Comparison of ENCODE assay signal across 33 cellular contexts in the genomic region with DNA sequence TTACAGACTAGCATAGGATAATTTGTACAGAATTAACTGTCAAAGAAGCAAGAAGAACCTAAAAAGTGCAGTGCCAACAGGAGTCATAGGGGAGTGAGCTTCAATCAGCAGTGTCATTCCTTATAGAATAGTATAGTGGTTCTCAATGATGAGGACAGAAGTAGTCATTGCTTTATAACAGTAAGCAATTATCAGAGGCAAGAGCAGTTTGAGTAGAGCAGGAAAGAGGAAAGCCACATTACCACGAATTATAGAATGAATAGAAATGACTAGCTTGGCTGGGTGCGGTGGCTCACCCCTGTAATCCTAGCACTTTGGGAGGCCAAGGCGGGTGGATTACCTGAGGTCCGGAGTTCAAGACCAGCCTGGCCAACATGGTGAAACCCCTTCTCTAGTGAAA.
"Had no signal": no experiment of that assay in that cellular context is flagged by ENCODE, and none has a peak within 500 bp of the region (broad histone marks: within the 10 kb centered on the region; RNA-seq: fewer than 3 reads in every experiment).

No MANE protein-coding gene starts in this region.

- H3K4me1 ChIP-seq: adrenal gland, body of pancreas had no signal

- H3K27me3 ChIP-seq: adrenal gland, body of pancreas, dorsolateral prefrontal cortex had no signal

- H3K27ac Mint-ChIP-seq: activated CD4-positive, alpha-beta memory T cell treated with anti-CD3 and anti-CD28 coated beads, Interleukin-2, amount 10 ng/mL, durations not matched to agents 7 days and 5 days; activated CD4-positive, alpha-beta T cell treated with anti-CD3 and anti-CD28 coated beads for 36 hours; activated CD4-positive, alpha-beta T cell treated with anti-CD3 and anti-CD28 coated beads, Interleukin-2, amount 10 ng/mL, durations not matched to agents 24 days and 14 days; activated naive CD4-positive, alpha-beta T cell treated with anti-CD3 and anti-CD28 coated beads for 36 hours; activated naive CD4-positive, alpha-beta T cell treated with anti-CD3 and anti-CD28 coated beads, Interleukin-2, amount 50 U/mL, for 24 hours; activated naive CD8-positive, alpha-beta T cell treated with anti-CD3 and anti-CD28 coated beads, Interleukin-2, amount 50 U/mL, for 24 hours; activated T-cell treated with anti-CD3 and anti-CD28 coated beads, Interleukin-2, amount 50 U/mL, for 24 hours; activated T-cell treated with anti-CD3 and anti-CD28 coated beads, Interleukin-2, amount 50 U/mL, for 72 hours; dendritic cell treated with granulocyte-macrophage colony-stimulating factor and Interleukin-4, amounts not matched to agents 40 ng/mL and 50 ng/mL, for 4 days; endodermal cell; T-helper 17 cell; T-helper 2 cell treated with Interferon-gamma antibody and Interleukin-4, amounts not matched to agents 5 μg/mL and 100 μg/mL, for 36 hours had no signal

- H3K27me3 Mint-ChIP-seq: activated CD4-positive, alpha-beta T cell treated with anti-CD3 and anti-CD28 coated beads for 36 hours; activated naive CD4-positive, alpha-beta T cell treated with anti-CD3 and anti-CD28 coated beads, Interleukin-2, amount 50 U/mL, for 24 hours; activated naive CD8-positive, alpha-beta T cell treated with anti-CD3 and anti-CD28 coated beads, Interleukin-2, amount 50 U/mL, for 24 hours; activated T-cell treated with anti-CD3 and anti-CD28 coated beads, Interleukin-2, amount 50 U/mL, for 24 hours; dendritic cell treated with granulocyte-macrophage colony-stimulating factor and Interleukin-4, amounts not matched to agents 40 ng/mL and 50 ng/mL, for 4 days; T-helper 17 cell had no signal

- H3K9me3 ChIP-seq: adrenal gland, body of pancreas had no signal

- ATAC-seq: activated CD4-positive, alpha-beta T cell treated with anti-CD3 and anti-CD28 coated beads for 36 hours; activated naive CD8-positive, alpha-beta T cell treated with anti-CD3 and anti-CD28 coated beads, Interleukin-2, amount 50 U/mL, for 24 hours; body of pancreas; esophagus mucosa; T-helper 17 cell had no signal

- FAIRE-seq: frontal cortex had no signal

- H3K4me1 Mint-ChIP-seq: activated CD4-positive, alpha-beta T cell treated with anti-CD3 and anti-CD28 coated beads for 36 hours; activated naive CD8-positive, alpha-beta T cell treated with anti-CD3 and anti-CD28 coated beads, Interleukin-2, amount 50 U/mL, for 24 hours; endodermal cell had no signal

- H3K4me3 ChIP-seq: adrenal gland, body of pancreas, coronary artery, dorsolateral prefrontal cortex had no signal

- DNase-seq: activated CD4-positive, alpha-beta memory T cell treated with anti-CD3 and anti-CD28 coated beads, Interleukin-2, amount 10 ng/mL, durations not matched to agents 7 days and 5 days; activated CD4-positive, alpha-beta T cell treated with anti-CD3 and anti-CD28 coated beads for 36 hours; activated CD4-positive, alpha-beta T cell treated with anti-CD3 and anti-CD28 coated beads, Interleukin-2, amount 10 ng/mL, durations not matched to agents 24 days and 14 days; activated CD4-positive, CD25-positive, alpha-beta regulatory T cell; activated CD4-positive, CD25-positive, alpha-beta regulatory T cell treated with anti-CD3 and anti-CD28 coated beads, Interleukin-2, amount 50 U/mL, for 72 hours; activated CD8-positive, alpha-beta memory T cell treated with anti-CD3 and anti-CD28 coated beads, Interleukin-2, amount 50 U/mL, for 48 hours; activated effector memory CD4-positive, alpha-beta T cell treated with Interleukin-2 at 50 U/mL for 16 hours; activated gamma-delta T cell treated with Interleukin-2 at 50 U/mL for 16 hours; activated naive CD4-positive, alpha-beta T cell treated with anti-CD3 and anti-CD28 coated beads for 36 hours; activated naive CD8-positive, alpha-beta T cell treated with anti-CD3 and anti-CD28 coated beads, Interleukin-2, amount 50 U/mL, for 24 hours; activated T-cell treated with anti-CD3 and anti-CD28 coated beads for 4 hours; activated T-cell treated with anti-CD3 and anti-CD28 coated beads, Interleukin-2, amount 50 U/mL, for 24 hours; activated T-cell treated with anti-CD3 and anti-CD28 coated beads, Interleukin-2, amount 50 U/mL, for 72 hours; adrenal gland; amygdala; aorta; body of pancreas; caudate nucleus; dorsolateral prefrontal cortex; effector memory CD4-positive, alpha-beta T cell; endodermal cell; foreskin fibroblast; head of caudate nucleus; T-helper 1 cell; T-helper 17 cell; T1000; WERI-Rb-1 had no signal

- H3K36me3 ChIP-seq: adrenal gland, WERI-Rb-1 had no signal

- H3K36me3 Mint-ChIP-seq: activated naive CD4-positive, alpha-beta T cell treated with anti-CD3 and anti-CD28 coated beads, Interleukin-2, amount 50 U/mL, for 24 hours had no signal

- H3K4me3 Mint-ChIP-seq: activated CD4-positive, alpha-beta memory T cell treated with anti-CD3 and anti-CD28 coated beads, Interleukin-2, amount 10 ng/mL, durations not matched to agents 7 days and 5 days; activated CD4-positive, alpha-beta T cell treated with anti-CD3 and anti-CD28 coated beads for 36 hours; activated CD4-positive, alpha-beta T cell treated with anti-CD3 and anti-CD28 coated beads, Interleukin-2, amount 10 ng/mL, durations not matched to agents 24 days and 14 days; activated naive CD4-positive, alpha-beta T cell treated with anti-CD3 and anti-CD28 coated beads for 36 hours; activated naive CD4-positive, alpha-beta T cell treated with anti-CD3 and anti-CD28 coated beads, Interleukin-2, amount 50 U/mL, for 24 hours; activated naive CD8-positive, alpha-beta T cell treated with anti-CD3 and anti-CD28 coated beads, Interleukin-2, amount 50 U/mL, for 24 hours; activated T-cell treated with anti-CD3 and anti-CD28 coated beads, Interleukin-2, amount 50 U/mL, for 24 hours; activated T-cell treated with anti-CD3 and anti-CD28 coated beads, Interleukin-2, amount 50 U/mL, for 72 hours; dendritic cell treated with granulocyte-macrophage colony-stimulating factor and Interleukin-4, amounts not matched to agents 40 ng/mL and 50 ng/mL, for 4 days; endodermal cell; T-helper 17 cell; T-helper 2 cell treated with Interferon-gamma antibody and Interleukin-4, amounts not matched to agents 5 μg/mL and 100 μg/mL, for 36 hours had no signal

- H3K9me3 Mint-ChIP-seq: activated naive CD4-positive, alpha-beta T cell treated with anti-CD3 and anti-CD28 coated beads for 36 hours; activated naive CD4-positive, alpha-beta T cell treated with anti-CD3 and anti-CD28 coated beads, Interleukin-2, amount 50 U/mL, for 24 hours; activated T-cell treated with anti-CD3 and anti-CD28 coated beads, Interleukin-2, amount 50 U/mL, for 24 hours had no signal
